Comparison of ENCODE assay signal across 9 cellular contexts in the genomic region with DNA sequence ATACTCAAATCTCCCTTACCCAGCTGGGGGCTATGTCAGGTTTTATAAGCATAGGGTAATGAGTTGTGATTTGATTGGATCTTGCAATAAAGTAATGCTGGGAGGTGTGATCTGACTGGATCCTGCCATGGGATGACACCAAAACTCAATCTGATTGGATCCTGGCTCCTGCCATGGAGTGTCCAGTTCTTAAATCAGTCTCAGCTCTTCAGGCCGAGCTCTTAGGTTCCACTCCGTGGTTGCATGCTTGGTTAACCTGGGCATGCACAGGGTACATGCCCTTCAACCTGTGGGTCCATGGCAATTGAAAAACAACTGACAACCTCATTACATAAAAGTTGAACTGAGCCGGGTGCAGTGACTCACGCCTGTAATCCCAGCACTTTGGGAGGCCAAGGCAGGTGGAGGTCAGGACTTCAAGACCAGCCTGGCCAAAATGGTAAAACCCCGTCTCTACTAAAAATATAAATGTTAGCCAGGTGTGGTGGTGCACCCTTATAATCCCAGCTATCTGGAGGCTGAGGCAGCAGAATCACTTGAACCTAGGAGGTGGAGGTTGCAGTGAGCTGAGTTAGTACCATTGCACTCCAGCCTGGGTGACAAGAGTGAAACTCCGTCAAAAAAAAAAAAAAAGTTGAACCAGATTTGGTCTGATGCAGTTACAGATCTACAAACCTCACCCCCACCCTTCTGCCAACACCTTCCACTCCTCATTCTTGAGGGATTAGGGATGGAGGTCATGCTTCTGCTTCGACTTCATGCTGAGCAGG. TPM values are rescaled to one million over a fixed set of nuclear protein-coding genes. Genes with fewer than 3 reads are reported as not detected.
"Had no signal": no experiment of that assay in that cellular context is flagged by ENCODE, and none has a peak within 500 bp of the region (broad histone marks: within the 10 kb centered on the region; RNA-seq: fewer than 3 reads in every experiment).

No MANE protein-coding gene starts in this region.

RNA-seq across cellular contexts. Expression of a gene that starts 15.5 kb away (rescaled TPM):
- total RNA-seq: activated CD8-positive, alpha-beta memory T cell treated with anti-CD3 and anti-CD28 coated beads, Interleukin-2, amount 10 ng/mL, durations not matched to agents 7 days and 5 days; bronchial epithelial cell; cerebellum; NCI-H460; SJSA1; T-cell; T-helper 17 cell; WTC11 had no signal
- polyA plus RNA-seq: SK-N-SH had no signal
